In the genomic region with DNA sequence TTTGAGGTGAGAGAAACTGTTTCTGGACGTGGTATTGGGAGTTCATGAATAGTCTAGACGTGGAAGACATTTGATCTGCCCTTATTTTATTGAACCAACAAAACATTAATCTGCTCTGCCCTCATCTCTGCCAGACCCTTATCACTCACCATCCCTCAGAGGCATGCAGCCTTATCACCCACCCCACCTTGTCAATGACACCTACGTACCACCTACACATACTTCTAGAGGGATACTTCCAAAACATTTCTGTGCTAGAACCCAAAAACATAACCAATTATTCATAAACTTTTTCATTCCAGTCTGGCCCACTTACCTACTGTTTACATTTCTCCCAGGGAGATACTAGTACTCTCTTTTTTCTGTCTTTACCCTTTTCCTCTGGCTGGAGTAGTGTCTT, we compare ENCODE assay signal across 34 cellular contexts.
"Had no signal": no experiment of that assay in that cellular context is flagged by ENCODE, and none has a peak within 500 bp of the region (broad histone marks: within the 10 kb centered on the region; RNA-seq: fewer than 3 reads in every experiment).

No MANE protein-coding gene starts in this region.

- H3K9me3 ChIP-seq: MG63 had no signal

- DNase-seq: Karpas-422, Kasumi-1, MG63, MM.1S, MV-4-11, NCI-H1048, NCI-H1092, NCI-H1092 treated with DMSO at 0.1 percent for 48 hours, NCI-H1105, NCI-H1105 treated with DMSO at 0.1 percent for 48 hours, NCI-H1417, NCI-H1417 treated with DMSO at 0.1 percent for 48 hours, NCI-H1436, NCI-H1436 treated with DMSO at 0.1 percent for 48 hours, NCI-H146, NCI-H1694, NCI-H1694 treated with DMSO at 0.1 percent for 48 hours, NCI-H187, NCI-H187 treated with DMSO at 0.1 percent for 48 hours, NCI-H1930, NCI-H2029, NCI-H2029 treated with DMSO at 0.1 percent for 48 hours, NCI-H2081, NCI-H2081 treated with DMSO at 0.1 percent for 48 hours, NCI-H2107, NCI-H2171, NCI-H2171 treated with DMSO at 0.1 percent for 48 hours, NCI-H2227 treated with DMSO at 0.1 percent for 48 hours, NCI-H226, NCI-H345, NCI-H446, NCI-H446 treated with DMSO at 0.1 percent for 48 hours, NCI-H510A, NCI-H510A treated with DMSO at 0.1 percent for 48 hours had no signal

- H3K27me3 ChIP-seq: MG63 had no signal

- H3K36me3 ChIP-seq: MG63 had no signal

- H3K4me3 ChIP-seq: MG63 had no signal
